ENCODE assay signal across 8 cellular contexts in the genomic region with DNA sequence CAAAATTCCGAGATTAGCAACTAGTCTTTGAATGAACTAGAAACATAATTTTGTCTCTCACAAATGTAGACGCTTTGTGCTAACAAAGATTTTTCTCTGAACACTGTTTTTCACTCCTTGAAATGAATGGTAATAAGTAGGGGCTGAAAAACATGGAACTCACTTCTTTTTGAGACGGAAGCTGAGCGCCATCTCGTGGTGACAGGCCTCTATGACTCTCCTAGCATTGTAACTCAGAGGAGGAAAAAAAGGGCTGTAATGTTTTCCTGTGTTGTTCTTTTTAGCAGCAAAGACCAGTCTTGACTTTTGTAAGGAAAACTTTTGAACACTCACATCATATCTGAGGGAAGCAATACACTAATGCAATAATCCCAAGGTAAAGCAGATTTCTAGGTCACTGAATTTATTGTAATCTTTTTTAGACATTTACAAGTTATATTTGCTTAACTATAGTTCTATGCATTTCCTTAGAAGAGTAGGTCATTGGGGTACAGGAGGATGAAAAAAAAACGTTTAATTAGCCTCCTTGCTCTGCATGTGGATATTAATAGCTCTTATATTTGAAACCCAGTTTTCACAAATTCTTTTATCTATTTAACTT.
DNase-seq lines count a peak whose midpoint lies in the region; ATAC-seq, FAIRE-seq and TF ChIP-seq lines count a peak whose summit lies in the region.

No MANE protein-coding gene starts in this region.

- H4K20me1 ChIP-seq in keratinocyte (ENCODE audit: control insufficient read depth, extremely low read depth, insufficient read depth, low read length), result no peaks in the 10 kb centered on the region

- FAIRE-seq in keratinocyte (lab: Jason Lieb, UNC), result peak; percentile 76

- H3K9me3 ChIP-seq in keratinocyte (ENCODE audit: control insufficient read depth, low read depth, low read length) (no peaks in the 10 kb centered on the region), tibial nerve (no peaks in the 10 kb centered on the region)

- ATAC-seq in HG03342 (IDR thresholded peaks at IDR 0.05; ENCODE audit: unreplicated experiment) (peak; percentile 71), HG03025 (IDR thresholded peaks at IDR 0.05; ENCODE audit: low FRiP score, unreplicated experiment) (no peak)

- DNase-seq in DMS 273 (lab: John Stamatoyannopoulos, UW; ENCODE audit: unreplicated experiment) (peak; percentile 66), DMS 273 treated with DMSO at 0.1 percent for 48 hours (lab: John Stamatoyannopoulos, UW) (no peak), NCI-H69 (lab: John Stamatoyannopoulos, UW) (peak; percentile 84), astrocyte of the hippocampus (ENCODE audit: low read depth, low spot score) (peak; percentile 88), keratinocyte (ENCODE audit: low read depth, low spot score) (no peak), tibial nerve (ENCODE audit: low spot score in 2 of 2) (peak; percentile 31 to 37)

- no peak overlapping the region for H2AFZ ChIP-seq in keratinocyte (ENCODE audit: control insufficient read depth, low read length)

- no peaks in the 10 kb centered on the region for H3K4me1 ChIP-seq in keratinocyte (ENCODE audit: control insufficient read depth, extremely low read depth, insufficient read depth, low read length)
- no peaks in the 10 kb centered on the region for H3K4me1 ChIP-seq in tibial nerve

- H3K4me2 ChIP-seq in keratinocyte (ENCODE audit: control insufficient read depth, extremely low read depth, insufficient read depth, low read depth, low read length), result no peak overlapping the region

- H3K27ac ChIP-seq in keratinocyte (ENCODE audit: control insufficient read depth, insufficient read depth, low read length) (no peak overlapping the region), tibial nerve (peak overlapping the region in 1 of 4 donors; percentile 13)

- no peaks in the 10 kb centered on the region for H3K9me1 ChIP-seq in keratinocyte (ENCODE audit: control insufficient read depth, extremely low read depth, insufficient read depth, low read length)

- no peaks in the 10 kb centered on the region for H3K79me2 ChIP-seq in keratinocyte (ENCODE audit: control insufficient read depth, insufficient read depth, low read length)

- H3K4me3 ChIP-seq in keratinocyte (ENCODE audit: control insufficient read depth in 2 of 3, extremely low read depth in 1 of 3, insufficient read depth in 2 of 3, low read depth in 1 of 3, low read length in 3 of 3) (no peak overlapping the region), tibial nerve (peak overlapping the region in 2 of 4 donors; percentile 3 to 4)

- TF ChIP-seq POLR2A in tibial nerve (IDR thresholded peaks at IDR 0.05), result no peak

- H3K36me3 ChIP-seq in keratinocyte (ENCODE audit: control insufficient read depth in 2 of 2, extremely low read depth in 1 of 2, insufficient read depth in 2 of 2, low read length in 2 of 2) (no peaks in the 10 kb centered on the region), tibial nerve (no peaks in the 10 kb centered on the region)

- H3K27me3 ChIP-seq in keratinocyte (ENCODE audit: control insufficient read depth, extremely low read depth, insufficient read depth, low read length) (no peaks in the 10 kb centered on the region), tibial nerve (no peaks in the 10 kb centered on the region)

- TF ChIP-seq EP300 in tibial nerve (IDR thresholded peaks at IDR 0.05), result no peak

- TF ChIP-seq CTCF in keratinocyte (optimal IDR thresholded peaks at IDR 0.05 in 1 of 3, IDR thresholded peaks at IDR 0.05 in 1 of 3, conservative IDR thresholded peaks at IDR 0.05 in 1 of 3; ENCODE audit: extremely low read depth in 1 of 3, insufficient read depth in 2 of 3, low read length in 3 of 3) (peak; percentile 70 to 81 (median 77)), tibial nerve (IDR thresholded peaks at IDR 0.05) (peak; percentile 49 to 66 (median 61))

- dilution Hi-C loops in keratinocyte (cut with MboI; ENCODE audit: extremely low pct_ligation_motif_present, low sequenced_read_pairs), result no loop called here

- no peak overlapping the region for H3K9ac ChIP-seq in keratinocyte (ENCODE audit: control insufficient read depth, extremely low read depth, insufficient read depth, low read length)

- 3 to 5% methylated on average over 6 of the region's 6 CpGs for WGBS in tibial nerve, 2 donors

Comparison
In these comparisons a context has a peak if more than half of its experiments do, and no peak if none do; other contexts are left out.
1. DNase-seq: peak in DMS 273 (single experiment), NCI-H69 (single experiment), astrocyte of the hippocampus (single experiment) and tibial nerve (2 of 2); none in DMS 273 treated with DMSO at 0.1 percent for 48 hours (single experiment) and keratinocyte (single experiment).